In the genomic region with DNA sequence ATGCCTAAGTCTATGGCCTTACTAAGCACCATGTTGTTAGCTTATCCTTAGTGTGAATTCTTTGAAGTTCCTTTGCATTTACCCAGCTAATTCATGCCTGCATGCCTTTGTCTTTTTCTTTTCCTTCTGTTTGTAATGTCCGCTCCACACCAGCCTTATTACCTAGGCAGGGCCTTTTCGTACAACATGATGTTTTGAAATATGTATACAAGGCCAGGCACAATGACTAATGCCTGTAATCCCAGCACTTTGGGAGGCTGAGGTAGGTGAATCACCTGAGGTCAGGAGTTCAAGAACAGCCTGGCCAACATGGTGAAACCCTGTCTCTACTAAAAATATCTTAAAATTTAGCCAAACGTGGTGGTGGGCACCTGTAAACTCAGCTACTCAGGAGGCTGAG, we compare ENCODE assay signal across 31 cellular contexts.
"Had no signal": no experiment of that assay in that cellular context is flagged by ENCODE, and none has a peak within 500 bp of the region (broad histone marks: within the 10 kb centered on the region; RNA-seq: fewer than 3 reads in every experiment).

No MANE protein-coding gene starts in this region.

- H3K4me3 Mint-ChIP-seq: activated CD8-positive, alpha-beta T cell treated with anti-CD3 and anti-CD28 coated beads, Interleukin-2, amount 10 ng/mL, durations not matched to agents 7 days and 5 days; activated naive CD4-positive, alpha-beta T cell treated with anti-CD3 and anti-CD28 coated beads, Interleukin-2, amount 50 U/mL, for 24 hours; activated T-helper 1 cell treated with anti-CD3 and anti-CD28 coated beads, Interleukin-12 subunit alpha, Interleukin-12 subunit beta, Interleukin-2, Interleukin-4 antibody, amounts not matched to agents 30 ng/mL and 10 ng/mL and 1 ng/mL, durations not matched to agents 14 hours and 24 hours and 36 hours; central memory CD8-positive, alpha-beta T cell; WTC11 had no signal

- H3K36me3 ChIP-seq: ascending aorta, SJCRH30 had no signal

- H3K27me3 ChIP-seq: ascending aorta, body of pancreas, SJCRH30 had no signal

- H3K4me1 Mint-ChIP-seq: activated naive CD4-positive, alpha-beta T cell treated with anti-CD3 and anti-CD28 coated beads, Interleukin-2, amount 50 U/mL, for 24 hours; central memory CD8-positive, alpha-beta T cell had no signal

- H3K27me3 Mint-ChIP-seq: activated naive CD4-positive, alpha-beta T cell treated with anti-CD3 and anti-CD28 coated beads, Interleukin-2, amount 50 U/mL, for 24 hours; central memory CD8-positive, alpha-beta T cell had no signal

- H3K36me3 Mint-ChIP-seq: activated naive CD4-positive, alpha-beta T cell treated with anti-CD3 and anti-CD28 coated beads, Interleukin-2, amount 50 U/mL, for 24 hours; WTC11 had no signal

- H3K27ac ChIP-seq: ascending aorta, body of pancreas, SJCRH30 had no signal

- DNase-seq: activated CD4-positive, alpha-beta T cell treated with anti-CD3 and anti-CD28 coated beads for 48 hours; activated CD4-positive, alpha-beta T cell treated with anti-CD3 and anti-CD28 coated beads, Interleukin-2, amount 50 U/mL, for 4 hours; activated CD4-positive, CD25-positive, alpha-beta regulatory T cell treated with anti-CD3 and anti-CD28 coated beads, Interleukin-2, amount 50 U/mL, for 72 hours; activated CD8-positive, alpha-beta memory T cell treated with anti-CD3 and anti-CD28 coated beads, Interleukin-2, amount 50 U/mL, for 48 hours; activated CD8-positive, alpha-beta T cell treated with anti-CD3 and anti-CD28 coated beads, Interleukin-2, amount 10 ng/mL, durations not matched to agents 7 days and 5 days; activated effector memory CD4-positive, alpha-beta T cell treated with Interleukin-2 at 50 U/mL for 16 hours; activated naive CD4-positive, alpha-beta T cell; activated T-cell treated with anti-CD3 and anti-CD28 coated beads, Interleukin-2, amount 50 U/mL, for 1 hour; amniotic stem cell; body of pancreas; Karpas-422; NCI-H1048; NCI-H146; NCI-H187 treated with DMSO at 0.1 percent for 48 hours; NCI-H2081 treated with DMSO at 0.1 percent for 48 hours; NCI-H2171; NCI-H345; NCI-H510A; NCI-H526 treated with DMSO at 0.1 percent for 48 hours; NCI-H82; Right ventricle myocardium superior; RPMI8226; SJCRH30; SK-N-SH; T-helper 1 cell had no signal

- H3K27ac Mint-ChIP-seq: activated CD8-positive, alpha-beta T cell treated with anti-CD3 and anti-CD28 coated beads, Interleukin-2, amount 10 ng/mL, durations not matched to agents 7 days and 5 days; activated naive CD4-positive, alpha-beta T cell treated with anti-CD3 and anti-CD28 coated beads, Interleukin-2, amount 50 U/mL, for 24 hours; activated T-helper 1 cell treated with anti-CD3 and anti-CD28 coated beads, Interleukin-12 subunit alpha, Interleukin-12 subunit beta, Interleukin-2, Interleukin-4 antibody, amounts not matched to agents 30 ng/mL and 10 ng/mL and 1 ng/mL, durations not matched to agents 14 hours and 24 hours and 36 hours; WTC11 had no signal

- ATAC-seq: activated CD8-positive, alpha-beta T cell treated with anti-CD3 and anti-CD28 coated beads, Interleukin-2, amount 10 ng/mL, durations not matched to agents 7 days and 5 days; body of pancreas; Panc1; WTC11 had no signal

- H3K4me3 ChIP-seq: ascending aorta, body of pancreas, SJCRH30 had no signal

- H3K9me3 ChIP-seq: ascending aorta, SJCRH30, SK-N-SH had no signal

- H3K4me2 ChIP-seq: SK-N-SH had no signal

- H3K9ac ChIP-seq: SK-N-SH had no signal

- H3K4me1 ChIP-seq: ascending aorta, body of pancreas, SJCRH30 had no signal

- H3K9me2 ChIP-seq: SK-N-SH had no signal

- H3K9me3 Mint-ChIP-seq: WTC11 had no signal
